1 cellular context compared by ENCODE assay signal in genomic region chr9:127518091-127518856, GRCh38.
TF ChIP-seq lines count a peak whose summit lies in the region.

No MANE protein-coding gene starts in this region.

TF ChIP-seq in GM12878, 131 proteins besides CTCF, POLR2A, EP300 and RAD21 (continued from another document):
- no peak for TF ChIP-seq STAT1 (conservative IDR thresholded peaks at IDR 0.05)
- TF ChIP-seq YBX1 (IDR thresholded peaks at IDR 0.05) = no peak
- 0 out of 2 replicates have a peak, but pooled peaks have one; percentile 52 for TF ChIP-seq RFX5 (IDR thresholded peaks at IDR 0.05; ENCODE audit: low read depth, low read length)
- TF ChIP-seq TAF1 (IDR thresholded peaks at IDR 0.05; ENCODE audit: borderline replicate concordance, low read depth, low read length) = no peak
- peak; percentile 6; the same call in 1 of the 2 replicates for TF ChIP-seq SPI1 (IDR thresholded peaks at IDR 0.05; ENCODE audit: borderline replicate concordance, insufficient read depth, low read depth, low read length)
- peak in 1 of 2 experiments; percentile 55; a peak in 1 of 4 replicates for TF ChIP-seq SRF (IDR thresholded peaks at IDR 0.05; ENCODE audit: low read depth in 2 of 2, low read length in 2 of 2)
- peak; percentile 57 for TF ChIP-seq ZNF687 (IDR thresholded peaks at IDR 0.05)
- no peak for TF ChIP-seq MYB (IDR thresholded peaks at IDR 0.05; ENCODE audit: borderline replicate concordance, low read depth, low read length)
